15 cellular contexts compared by ENCODE assay signal in genomic region chr7:155713382-155713781, GRCh38.
DNase-seq lines count a peak whose midpoint lies in the region; ATAC-seq and TF ChIP-seq lines count a peak whose summit lies in the region.
"Had no signal": no experiment of that assay in that cellular context is flagged by ENCODE, and none has a peak within 500 bp of the region (broad histone marks: within the 10 kb centered on the region; RNA-seq: fewer than 3 reads in every experiment).

No MANE protein-coding gene starts in this region.

- H3K9me3 ChIP-seq in body of pancreas: no peaks in the 10 kb centered on the region
- no peaks in the 10 kb centered on the region for H3K9me3 ChIP-seq in upper lobe of right lung

- peaks cover 18 to 19% of the 10 kb centered on the region in 2 donors for H3K36me3 Mint-ChIP-seq in activated naive CD4-positive, alpha-beta T cell treated with anti-CD3 and anti-CD28 coated beads, Interleukin-2, amount 50 U/mL, for 72 hours
- peaks cover 37% of the 10 kb centered on the region for H3K36me3 Mint-ChIP-seq in memory B cell
- peaks cover 35% of the 10 kb centered on the region for H3K36me3 Mint-ChIP-seq in progenitor cell of endocrine pancreas (ENCODE audit: insufficient read depth)

- H3K27me3 Mint-ChIP-seq in memory B cell (no peaks in the 10 kb centered on the region), progenitor cell of endocrine pancreas (no peaks in the 10 kb centered on the region)
- H3K27me3 Mint-ChIP-seq: activated naive CD8-positive, alpha-beta T cell treated with anti-CD3 and anti-CD28 coated beads, Interleukin-2, amount 10 ng/mL, durations not matched to agents 7 days and 5 days had no signal

- TF ChIP-seq POLR2A in body of pancreas (IDR thresholded peaks at IDR 0.05): no peak

- peak overlapping the region in 3 of 4 donors; percentile 38 to 68 (median 58) for H3K27ac ChIP-seq in body of pancreas
- no peak overlapping the region for H3K27ac ChIP-seq in upper lobe of right lung
- H3K27ac ChIP-seq: cardiac muscle cell, foreskin keratinocyte had no signal

- WGBS in body of pancreas, 2 donors: 32 to 38% methylated on average over 10 of the region's 10 CpGs

- ATAC-seq in activated naive CD4-positive, alpha-beta T cell treated with anti-CD3 and anti-CD28 coated beads, Interleukin-2, amount 50 U/mL, for 72 hours: no peak
- peak; percentile 89 for ATAC-seq in body of pancreas
- ATAC-seq in memory B cell (ENCODE audit: low read depth): no peak
- ATAC-seq in upper lobe of right lung: peak; percentile 75
- ATAC-seq: foreskin keratinocyte had no signal

- H3K36me3 ChIP-seq in body of pancreas (replicated peaks in 1 of 2; ENCODE audit: insufficient read depth in 1 of 2, low read depth in 2 of 2): peaks cover 0 to 12% of the 10 kb centered on the region in 2 donors
- H3K36me3 ChIP-seq in upper lobe of right lung: peaks cover 70% of the 10 kb centered on the region

- TF ChIP-seq CTCF in body of pancreas (IDR thresholded peaks at IDR 0.05) (no peak), upper lobe of right lung (IDR thresholded peaks at IDR 0.05) (no peak), progenitor cell of endocrine pancreas (IDR thresholded peaks at IDR 0.05; ENCODE audit: unreplicated experiment) (no peak)

- no peaks in the 10 kb centered on the region for H3K27me3 ChIP-seq in body of pancreas
- H3K27me3 ChIP-seq in upper lobe of right lung: no peaks in the 10 kb centered on the region
- H3K27me3 ChIP-seq: cardiac muscle cell, foreskin keratinocyte had no signal

- H3K27ac Mint-ChIP-seq in activated naive CD4-positive, alpha-beta T cell treated with anti-CD3 and anti-CD28 coated beads, Interleukin-2, amount 50 U/mL, for 72 hours: peak overlapping the region; percentile 76 to 87
- peak overlapping the region; percentile 92 for H3K27ac Mint-ChIP-seq in memory B cell
- H3K27ac Mint-ChIP-seq in progenitor cell of endocrine pancreas: no peak overlapping the region

- no peak for DNase-seq in activated naive CD4-positive, alpha-beta T cell treated with anti-CD3 and anti-CD28 coated beads, Interleukin-2, amount 50 U/mL, for 72 hours (ENCODE audit: low spot score in 2 of 2)
- DNase-seq in activated naive CD4-positive, alpha-beta T cell treated with Interleukin-2 at 50 U/mL for 16 hours: no peak
- DNase-seq in body of pancreas: peak; percentile 82 to 88 (median 86)
- no peak for DNase-seq in memory B cell (ENCODE audit: low spot score in 2 of 2)
- peak; percentile 74 for DNase-seq in upper lobe of right lung
- DNase-seq in NCI-H345 (lab: John Stamatoyannopoulos, UW): no peak
- no peak for DNase-seq in activated CD8-positive, alpha-beta memory T cell treated with anti-CD3 and anti-CD28 coated beads, Interleukin-2, amount 50 U/mL, for 4 hours
- DNase-seq in progenitor cell of endocrine pancreas (ENCODE audit: low spot score, unreplicated experiment): no peak
- DNase-seq: ACHN; activated naive CD8-positive, alpha-beta T cell treated with anti-CD3 and anti-CD28 coated beads, Interleukin-2, amount 10 ng/mL, durations not matched to agents 7 days and 5 days; foreskin keratinocyte; mesenchymal stem cell; NCI-H187 treated with DMSO at 0.1 percent for 48 hours; NCI-H524 had no signal

- intact Hi-C loops in body of pancreas (cut with DNase I): no loop called here
- intact Hi-C loops in upper lobe of right lung (cut with DNase I): no loop called here

- H3K4me1 Mint-ChIP-seq in memory B cell: peaks cover 25% of the 10 kb centered on the region
- peaks cover 19% of the 10 kb centered on the region for H3K4me1 Mint-ChIP-seq in progenitor cell of endocrine pancreas (ENCODE audit: low read depth)

- no peaks in the 10 kb centered on the region for H3K9me3 Mint-ChIP-seq in activated naive CD4-positive, alpha-beta T cell treated with anti-CD3 and anti-CD28 coated beads, Interleukin-2, amount 50 U/mL, for 72 hours
- H3K9me3 Mint-ChIP-seq in memory B cell: no peaks in the 10 kb centered on the region
- no peaks in the 10 kb centered on the region for H3K9me3 Mint-ChIP-seq in progenitor cell of endocrine pancreas (ENCODE audit: low read depth)
- H3K9me3 Mint-ChIP-seq: activated naive CD8-positive, alpha-beta T cell treated with anti-CD3 and anti-CD28 coated beads, Interleukin-2, amount 10 ng/mL, durations not matched to agents 7 days and 5 days had no signal

- peaks cover 61% of the 10 kb centered on the region for H3K4me1 ChIP-seq in body of pancreas
- H3K4me1 ChIP-seq in upper lobe of right lung: no peaks in the 10 kb centered on the region
- H3K4me1 ChIP-seq: foreskin keratinocyte had no signal

- no peak overlapping the region for H3K4me3 Mint-ChIP-seq in memory B cell
- no peak overlapping the region for H3K4me3 Mint-ChIP-seq in progenitor cell of endocrine pancreas (ENCODE audit: low read depth)
- H3K4me3 Mint-ChIP-seq: activated naive CD8-positive, alpha-beta T cell treated with anti-CD3 and anti-CD28 coated beads, Interleukin-2, amount 10 ng/mL, durations not matched to agents 7 days and 5 days had no signal

- H3K4me3 ChIP-seq in body of pancreas: no peak overlapping the region
- no peak overlapping the region for H3K4me3 ChIP-seq in upper lobe of right lung
- H3K4me3 ChIP-seq: cardiac muscle cell had no signal

Comparison
In these comparisons a context has a peak if more than half of its experiments do, and no peak if none do; other contexts are left out.
1. ATAC-seq: peak in body of pancreas (single experiment) and upper lobe of right lung (single experiment); none in activated naive CD4-positive, alpha-beta T cell treated with anti-CD3 and anti-CD28 coated beads, Interleukin-2, amount 50 U/mL, for 72 hours (0 of 2) and memory B cell (single experiment).
2. DNase-seq: peak in body of pancreas (4 of 4) and upper lobe of right lung (single experiment); none in activated naive CD4-positive, alpha-beta T cell treated with anti-CD3 and anti-CD28 coated beads, Interleukin-2, amount 50 U/mL, for 72 hours (0 of 2), activated naive CD4-positive, alpha-beta T cell treated with Interleukin-2 at 50 U/mL for 16 hours (single experiment), memory B cell (0 of 2), NCI-H345 (single experiment), activated CD8-positive, alpha-beta memory T cell treated with anti-CD3 and anti-CD28 coated beads, Interleukin-2, amount 50 U/mL, for 4 hours (single experiment) and progenitor cell of endocrine pancreas (single experiment).